1 cellular context compared by ENCODE assay signal in genomic region chr6:45353654-45354053, GRCh38.
TF ChIP-seq lines count a peak whose summit lies in the region.

No MANE protein-coding gene starts in this region.

TF ChIP-seq in HepG2, 621 proteins besides CTCF, POLR2A, EP300 and RAD21:
- TF ChIP-seq ATM (IDR thresholded peaks at IDR 0.05; ENCODE audit: borderline replicate concordance) (no peak), HDAC2 (CRISPR knock-in tag; IDR thresholded peaks at IDR 0.05) (no peak), ZSCAN21 (CRISPR knock-in tag; IDR thresholded peaks at IDR 0.05; ENCODE audit: borderline replicate concordance) (no peak), ZC3H4 (CRISPR knock-in tag; IDR thresholded peaks at IDR 0.05; ENCODE audit: borderline replicate concordance) (no peak), NCOA5 (CRISPR knock-in tag; IDR thresholded peaks at IDR 0.05) (no peak), ARID2 (CRISPR knock-in tag; IDR thresholded peaks at IDR 0.05; ENCODE audit: borderline replicate concordance) (no peak), PATZ1 (CRISPR knock-in tag; IDR thresholded peaks at IDR 0.05) (no peak), ZNF652 (CRISPR knock-in tag; IDR thresholded peaks at IDR 0.05; ENCODE audit: borderline replicate concordance, low read depth) (no peak)
- TF ChIP-seq, protein P1, sequence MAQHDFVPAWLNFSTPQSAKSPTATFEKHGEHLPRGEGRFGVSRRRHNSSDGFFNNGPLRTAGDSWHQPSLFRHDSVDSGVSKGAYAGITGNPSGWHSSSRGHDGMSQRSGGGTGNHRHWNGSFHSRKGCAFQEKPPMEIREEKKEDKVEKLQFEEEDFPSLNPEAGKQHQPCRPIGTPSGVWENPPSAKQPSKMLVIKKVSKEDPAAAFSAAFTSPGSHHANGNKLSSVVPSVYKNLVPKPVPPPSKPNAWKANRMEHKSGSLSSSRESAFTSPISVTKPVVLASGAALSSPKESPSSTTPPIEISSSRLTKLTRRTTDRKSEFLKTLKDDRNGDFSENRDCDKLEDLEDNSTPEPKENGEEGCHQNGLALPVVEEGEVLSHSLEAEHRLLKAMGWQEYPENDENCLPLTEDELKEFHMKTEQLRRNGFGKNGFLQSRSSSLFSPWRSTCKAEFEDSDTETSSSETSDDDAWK (CRISPR knock-in tag; IDR thresholded peaks at IDR 0.05), result no peak
TF ChIP-seq in HepG2: peak in this region for 0.
